ENCODE assay signal across 17 cellular contexts in genomic region chr5:136432705-136433104, GRCh38.
DNase-seq lines count a peak whose midpoint lies in the region; TF ChIP-seq lines count a peak whose summit lies in the region.
"Had no signal": no experiment of that assay in that cellular context is flagged by ENCODE, and none has a peak within 500 bp of the region (broad histone marks: within the 10 kb centered on the region; RNA-seq: fewer than 3 reads in every experiment).

No MANE protein-coding gene starts in this region.

- intact Hi-C loops in activated CD4-positive, alpha-beta T cell treated with anti-CD3 and anti-CD28 coated beads, Interleukin-2, amount 10 ng/mL, durations not matched to agents 24 days and 14 days (cut with micrococcal nuclease), result no loop called here

- H3K4me1 Mint-ChIP-seq in activated CD4-positive, alpha-beta T cell treated with anti-CD3 and anti-CD28 coated beads, Interleukin-2, amount 10 ng/mL, durations not matched to agents 24 days and 14 days, result no peaks in the 10 kb centered on the region
- no peaks in the 10 kb centered on the region for H3K4me1 Mint-ChIP-seq in neural crest cell
- H3K4me1 Mint-ChIP-seq: B cell had no signal

- H3K9me3 Mint-ChIP-seq in activated CD4-positive, alpha-beta T cell treated with anti-CD3 and anti-CD28 coated beads, Interleukin-2, amount 10 ng/mL, durations not matched to agents 24 days and 14 days, result no peaks in the 10 kb centered on the region
- H3K9me3 Mint-ChIP-seq in neural crest cell, result no peaks in the 10 kb centered on the region
- H3K9me3 Mint-ChIP-seq: CD4-positive, alpha-beta T cell; CD8-positive, alpha-beta T cell had no signal

- DNase-seq in activated CD4-positive, alpha-beta T cell treated with anti-CD3 and anti-CD28 coated beads, Interleukin-2, amount 10 ng/mL, durations not matched to agents 24 days and 14 days, result peak; percentile 26
- DNase-seq in activated CD4-positive, alpha-beta T cell treated with anti-CD3 and anti-CD28 coated beads, Interleukin-2, amount 50 U/mL, for 48 hours, result no peak
- DNase-seq in neural crest cell (ENCODE audit: low read depth, low spot score) (no peak), COLO829 (ENCODE audit: low spot score) (no peak), NCI-H526 (lab: John Stamatoyannopoulos, UW) (no peak)
- DNase-seq: AML-193; CD4-positive, alpha-beta T cell; CD8-positive, alpha-beta T cell; COR-L47; DMS 273 treated with DMSO at 0.1 percent for 48 hours; DMS153; DMS53; DMS79; DND-41; EL; GDM1 had no signal

- no peak overlapping the region for H3K27ac Mint-ChIP-seq in activated CD4-positive, alpha-beta T cell treated with anti-CD3 and anti-CD28 coated beads, Interleukin-2, amount 10 ng/mL, durations not matched to agents 24 days and 14 days
- peak overlapping the region; percentile 44 for H3K27ac Mint-ChIP-seq in neural crest cell (ENCODE audit: unreplicated experiment)
- H3K27ac Mint-ChIP-seq: B cell; CD4-positive, alpha-beta T cell; CD8-positive, alpha-beta T cell had no signal

- no peak for TF ChIP-seq CTCF in neural crest cell (conservative IDR thresholded peaks at IDR 0.05)

- no peak overlapping the region for H3K4me3 Mint-ChIP-seq in activated CD4-positive, alpha-beta T cell treated with anti-CD3 and anti-CD28 coated beads, Interleukin-2, amount 10 ng/mL, durations not matched to agents 24 days and 14 days
- no peak overlapping the region for H3K4me3 Mint-ChIP-seq in neural crest cell
- H3K4me3 Mint-ChIP-seq: B cell; CD4-positive, alpha-beta T cell; CD8-positive, alpha-beta T cell had no signal

- no peaks in the 10 kb centered on the region for H3K36me3 Mint-ChIP-seq in activated CD4-positive, alpha-beta T cell treated with anti-CD3 and anti-CD28 coated beads, Interleukin-2, amount 10 ng/mL, durations not matched to agents 24 days and 14 days (ENCODE audit: low read depth)
- no peaks in the 10 kb centered on the region for H3K36me3 Mint-ChIP-seq in neural crest cell (ENCODE audit: low read depth)
- H3K36me3 Mint-ChIP-seq: CD8-positive, alpha-beta T cell had no signal

- no peaks in the 10 kb centered on the region for H3K27me3 Mint-ChIP-seq in activated CD4-positive, alpha-beta T cell treated with anti-CD3 and anti-CD28 coated beads, Interleukin-2, amount 10 ng/mL, durations not matched to agents 24 days and 14 days
- peaks cover 24% of the 10 kb centered on the region for H3K27me3 Mint-ChIP-seq in neural crest cell (ENCODE audit: low read depth)
- H3K27me3 Mint-ChIP-seq: B cell; CD4-positive, alpha-beta T cell had no signal
